ENCODE assay signal across 7 cellular contexts in the genomic region with DNA sequence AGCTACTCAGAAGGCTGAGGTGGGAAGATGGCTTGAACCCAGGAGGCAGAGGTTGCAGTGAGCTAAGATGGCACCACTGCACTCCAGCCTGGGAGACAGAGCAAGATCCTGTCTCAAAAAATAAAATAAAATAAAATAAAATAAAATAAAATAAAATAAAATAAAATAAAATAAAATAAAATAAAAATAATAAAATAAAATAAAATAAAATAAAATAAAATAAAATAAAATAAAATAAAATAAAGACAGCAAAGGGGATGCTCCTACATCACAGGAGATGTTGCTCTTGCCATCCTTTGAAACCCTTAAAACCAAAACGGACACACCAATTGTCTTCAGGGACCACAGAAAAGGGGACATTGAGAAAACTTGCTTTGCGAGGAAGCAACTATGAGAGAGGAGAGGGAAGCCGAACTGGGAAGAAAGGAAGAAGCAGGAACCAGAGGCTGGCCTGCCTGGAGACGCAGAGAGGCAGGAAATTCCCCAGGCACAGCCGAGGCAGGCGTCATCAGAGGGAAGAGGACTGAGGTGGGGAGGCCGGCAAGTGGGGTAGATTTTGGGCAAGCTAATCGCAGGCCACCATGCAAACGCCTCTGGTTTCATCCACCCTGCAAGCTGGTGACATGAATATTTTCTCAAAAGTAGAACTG.
DNase-seq lines count a peak whose midpoint lies in the region; FAIRE-seq and TF ChIP-seq lines count a peak whose summit lies in the region.
"Not testable (repeated sequence)": the region's sequence is repeated elsewhere in the genome, so short reads cannot be mapped to it uniquely, and the experiment has no call there.

No MANE protein-coding gene starts in this region.

- peak; percentile 51 for FAIRE-seq in frontal cortex (lab: Jason Lieb, UNC)

- not testable (repeated sequence) for H3K4me2 ChIP-seq in H9 (ENCODE audit: insufficient read depth, insufficient read length, low read length)

- H3K79me2 ChIP-seq in H9 (ENCODE audit: insufficient read depth, low read length), result not testable (repeated sequence)

- not testable (repeated sequence) for H4K8ac ChIP-seq in H9 (replicated peaks; ENCODE audit: insufficient read length, low read depth, low read length)

- not testable (repeated sequence) for H3K4ac ChIP-seq in H9 (ENCODE audit: low read depth, low read length)

- H3K36me3 Mint-ChIP-seq in H9 (ENCODE audit: insufficient read depth in 1 of 3, low read depth in 3 of 3); nephron progenitor cell (ENCODE audit: low read depth); osteocyte (ENCODE audit: unreplicated experiment): not testable (repeated sequence)

- H3K23me2 ChIP-seq in H9 (ENCODE audit: insufficient read length, low read depth, low read length, poor library complexity, severe bottlenecking), result not testable (repeated sequence)

- H2AK5ac ChIP-seq in H9 (ENCODE audit: insufficient read length, low read length), result not testable (repeated sequence)

- not testable (repeated sequence) for H2AFZ ChIP-seq in H9 (ENCODE audit: low read length)

- H3K36me3 ChIP-seq in NT2/D1 (ENCODE audit: insufficient read depth, insufficient read length, low read length); ectodermal cell (ENCODE audit: control insufficient read depth, insufficient read depth, low read length): not testable (repeated sequence)

- H3K14ac ChIP-seq in H9 (ENCODE audit: insufficient read depth, low read length), result 0 out of 2 replicates have a peak overlapping the region, but pooled peaks have one; percentile 11

- H3K27me3 ChIP-seq in H9 (ENCODE audit: insufficient read depth, low read length); NT2/D1 (ENCODE audit: insufficient read depth, insufficient read length); ectodermal cell (ENCODE audit: control insufficient read depth, insufficient read depth, low read length, poor library complexity, severe bottlenecking): not testable (repeated sequence)

- not testable (repeated sequence) for H3K18ac ChIP-seq in H9 (ENCODE audit: insufficient read length, low read depth, low read length)

- H3K4me1 Mint-ChIP-seq in H9, result peaks cover 10 to 11% of the 10 kb centered on the region in 2 experiments
- peaks cover 16% of the 10 kb centered on the region for H3K4me1 Mint-ChIP-seq in nephron progenitor cell
- H3K4me1 Mint-ChIP-seq in osteocyte (ENCODE audit: unreplicated experiment), result not testable (repeated sequence)

- H3K27ac ChIP-seq in H9 (ENCODE audit: insufficient read length, low read depth, low read length) (peak overlapping the region; percentile 60), ectodermal cell (ENCODE audit: insufficient read depth, low read depth, low read length, poor library complexity, severe bottlenecking) (peak overlapping the region; percentile 20)

- H3K4me1 ChIP-seq in H9 (ENCODE audit: insufficient read depth, low read length); NT2/D1 (ENCODE audit: insufficient read depth, insufficient read length); ectodermal cell (ENCODE audit: control insufficient read depth, insufficient read depth, low read length): not testable (repeated sequence)

- H3K9ac ChIP-seq in H9 (ENCODE audit: extremely low read depth, insufficient read length, low read length) (peak overlapping the region; percentile 17), NT2/D1 (ENCODE audit: insufficient read length, low read depth) (peak overlapping the region; percentile 42)

- H2BK20ac ChIP-seq in H9 (ENCODE audit: low read depth, low read length, poor library complexity, severe bottlenecking), result not testable (repeated sequence)

- not testable (repeated sequence) for H4K5ac ChIP-seq in H9 (ENCODE audit: insufficient read length, low read depth, low read length)

- DNase-seq in H9, result peak; percentile 44
- DNase-seq in NT2/D1 (ENCODE audit: low read depth, low spot score); frontal cortex (ENCODE audit: low spot score in 2 of 2); nephron progenitor cell: not testable (repeated sequence)
- peak; percentile 65 for DNase-seq in islet precursor cell
- DNase-seq in osteocyte (ENCODE audit: extremely low spot score, unreplicated experiment), result peak; percentile 44

- not testable (repeated sequence) for H3K79me1 ChIP-seq in H9 (ENCODE audit: insufficient read depth, low read depth, low read length, poor library complexity, severe bottlenecking)

- H3K23ac ChIP-seq in H9 (ENCODE audit: insufficient read length, low read depth, low read length), result not testable (repeated sequence)

- peaks cover 49 to 54% of the 10 kb centered on the region in 2 experiments for H3K9me3 Mint-ChIP-seq in H9
- H3K9me3 Mint-ChIP-seq in nephron progenitor cell, result peaks cover 25% of the 10 kb centered on the region
- H3K9me3 Mint-ChIP-seq in osteocyte (ENCODE audit: unreplicated experiment), result not testable (repeated sequence)

- H4K91ac ChIP-seq in H9 (ENCODE audit: insufficient read length, low read depth, low read length), result not testable (repeated sequence)

- H3K27me3 Mint-ChIP-seq in H9 (ENCODE audit: low read depth); nephron progenitor cell (ENCODE audit: low read depth, poor library complexity); osteocyte (ENCODE audit: unreplicated experiment): not testable (repeated sequence)

- not testable (repeated sequence) for H2BK15ac ChIP-seq in H9 (ENCODE audit: low read depth, low read length)

- H3K27ac Mint-ChIP-seq in H9 (peak overlapping the region; percentile 56 to 85 (median 76); a peak in 6 of 7 replicates), nephron progenitor cell (peak overlapping the region; percentile 11), osteocyte (ENCODE audit: unreplicated experiment) (peak overlapping the region; percentile 28)

- H3K56ac ChIP-seq in H9 (ENCODE audit: insufficient read length, low read depth, low read length), result not testable (repeated sequence)

- not testable (repeated sequence) for H2BK12ac ChIP-seq in H9 (ENCODE audit: insufficient read length, low read depth, low read length)

- H4K20me1 ChIP-seq in H9 (ENCODE audit: control insufficient read depth, insufficient read depth, insufficient read length), result not testable (repeated sequence)

- not testable (repeated sequence) for H3T11ph ChIP-seq in H9 (ENCODE audit: low read length)

- no CpG with 5 or more reads among the region's 9 CpGs for WGBS in H9 (ENCODE audit: extremely low coverage, insufficient read length, low lambda C conversion rate)
- WGBS in ectodermal cell, 2 experiments, result 42 to 56% methylated on average over 9 of the region's 9 CpGs

- not testable (repeated sequence) for H3K9me3 ChIP-seq in H9 (ENCODE audit: control insufficient read depth, low read depth, low read length); NT2/D1 (ENCODE audit: insufficient read depth, low read length); ectodermal cell (ENCODE audit: control insufficient read depth, low read length)

- peak overlapping the region; percentile 51 for H2BK120ac ChIP-seq in H9 (ENCODE audit: low read depth, low read length, poor library complexity, severe bottlenecking)

- not testable (repeated sequence) for H3K4me3 Mint-ChIP-seq in H9; nephron progenitor cell; osteocyte (ENCODE audit: unreplicated experiment)

- H3K4me3 ChIP-seq in NT2/D1 (ENCODE audit: insufficient read length, low read depth); ectodermal cell (ENCODE audit: insufficient read depth, low read depth, low read length): not testable (repeated sequence)

- H2BK5ac ChIP-seq in H9 (ENCODE audit: insufficient read length, low read length), result not testable (repeated sequence)

- TF ChIP-seq CTCF in H9 (conservative IDR thresholded peaks at IDR 0.05); nephron progenitor cell (IDR thresholded peaks at IDR 0.05); osteocyte (IDR thresholded peaks at IDR 0.05): not testable (repeated sequence)

Comparison
In these comparisons a context has a peak if more than half of its experiments do, and no peak if none do; other contexts are left out.
1. H3K27ac Mint-ChIP-seq: peak in every context shown above with its lines; median percentile 76 in H9; 28 in osteocyte; 11 in nephron progenitor cell.